1 cellular context compared by ENCODE assay signal in the genomic region with DNA sequence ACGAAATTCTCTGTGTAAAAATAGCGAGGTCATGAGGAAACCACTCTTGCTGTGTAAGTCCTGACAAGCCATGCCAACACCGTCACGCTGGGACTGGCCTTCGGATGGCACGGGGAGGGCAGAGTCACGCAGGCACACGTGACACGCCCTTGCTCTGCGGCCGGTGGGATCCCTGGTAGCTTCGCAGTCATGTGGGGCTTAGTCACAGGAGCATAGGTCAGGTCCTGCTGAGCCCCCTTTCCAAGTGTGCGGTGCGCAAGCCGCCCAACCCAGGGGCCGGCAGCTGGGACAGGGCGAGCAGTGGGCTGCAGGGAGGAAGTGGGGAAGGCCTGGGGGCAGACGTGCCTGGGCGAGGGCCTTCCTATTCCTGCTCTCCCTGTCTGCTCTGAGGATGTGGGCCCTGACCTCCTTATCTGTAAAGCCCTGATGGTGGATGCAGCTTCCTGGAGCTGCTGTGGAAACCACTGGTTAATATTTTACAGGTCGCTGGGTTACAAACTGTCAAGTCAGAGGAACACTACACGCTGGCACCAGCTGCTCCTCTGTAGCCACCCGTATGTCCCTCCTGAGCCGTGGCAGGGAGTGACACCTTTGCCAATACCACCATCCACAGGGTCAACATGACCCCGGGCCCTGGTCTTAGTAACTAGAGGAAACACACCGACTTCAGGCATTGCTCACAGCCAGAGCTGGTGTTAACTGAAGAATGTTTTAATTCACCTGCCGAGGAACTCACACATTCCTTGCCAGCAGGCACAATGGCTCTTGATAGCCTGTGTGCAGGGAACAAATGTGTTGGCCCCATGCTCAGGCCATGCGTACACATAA.
TF ChIP-seq lines count a peak whose summit lies in the region.

No MANE protein-coding gene starts in this region.

TF ChIP-seq in H1, 55 proteins besides CTCF, POLR2A, EP300 and RAD21:
- TF ChIP-seq NRF1 (IDR thresholded peaks at IDR 0.05; ENCODE audit: low read depth, low read length) (no peak), RNF2 (IDR thresholded peaks at IDR 0.05; ENCODE audit: borderline replicate concordance, low read depth, low read length, missing control alignments, poor library complexity, severe bottlenecking) (no peak), NANOG (IDR thresholded peaks at IDR 0.05; ENCODE audit: insufficient read depth, low read depth, low read length, poor library complexity, severe bottlenecking) (peak; percentile 67), TEAD4 (IDR thresholded peaks at IDR 0.05; ENCODE audit: low read depth, low read length) (0 out of 2 replicates have a peak, but pooled peaks have one; percentile 15), EZH2 (IDR thresholded peaks at IDR 0.05; ENCODE audit: low read depth, low read length, severe bottlenecking) (no peak), YY1 (IDR thresholded peaks at IDR 0.05; ENCODE audit: low read depth, low read length) (no peak), POU5F1 (IDR thresholded peaks at IDR 0.05; ENCODE audit: low read depth, low read length) (no peak)
- TF ChIP-seq, protein P1, sequence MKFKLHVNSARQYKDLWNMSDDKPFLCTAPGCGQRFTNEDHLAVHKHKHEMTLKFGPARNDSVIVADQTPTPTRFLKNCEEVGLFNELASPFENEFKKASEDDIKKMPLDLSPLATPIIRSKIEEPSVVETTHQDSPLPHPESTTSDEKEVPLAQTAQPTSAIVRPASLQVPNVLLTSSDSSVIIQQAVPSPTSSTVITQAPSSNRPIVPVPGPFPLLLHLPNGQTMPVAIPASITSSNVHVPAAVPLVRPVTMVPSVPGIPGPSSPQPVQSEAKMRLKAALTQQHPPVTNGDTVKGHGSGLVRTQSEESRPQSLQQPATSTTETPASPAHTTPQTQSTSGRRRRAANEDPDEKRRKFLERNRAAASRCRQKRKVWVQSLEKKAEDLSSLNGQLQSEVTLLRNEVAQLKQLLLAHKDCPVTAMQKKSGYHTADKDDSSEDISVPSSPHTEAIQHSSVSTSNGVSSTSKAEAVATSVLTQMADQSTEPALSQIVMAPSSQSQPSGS (IDR thresholded peaks at IDR 0.05; ENCODE audit: low read length) = no peak
